ENCODE assay signal across 17 cellular contexts in genomic region chr1:193927550-193927949, GRCh38.
A peak's percentile ranks its signal among the peaks of the same experiment; 100 is the strongest.
DNase-seq lines count a peak whose midpoint lies in the region; ATAC-seq, FAIRE-seq and TF ChIP-seq lines count a peak whose summit lies in the region.
"Had no signal": no experiment of that assay in that cellular context is flagged by ENCODE, and none has a peak within 500 bp of the region (broad histone marks: within the 10 kb centered on the region; RNA-seq: fewer than 3 reads in every experiment).

No MANE protein-coding gene starts in this region.

- 46 to 57% (median 50%) methylated on average over 4 of the region's 4 CpGs for WGBS in heart left ventricle, 4 donors
- WGBS in H1 (ENCODE audit: extremely low coverage in 1 of 2, insufficient coverage in 1 of 2, insufficient read length in 1 of 2, insufficient replicate concordance in 2 of 2, low coverage in 1 of 2, low lambda C conversion rate in 2 of 2, missing lambda C conversion rate in 1 of 2), 2 experiments: 58% methylated on average over 4 of the region's 4 CpGs; no CpG with 5 or more reads in 1 of the 2 experiments
- 62 to 64% methylated on average over 4 of the region's 4 CpGs for WGBS in lower leg skin, 2 donors

- no peak overlapping the region for H3K14ac ChIP-seq in H1 (ENCODE audit: insufficient read length)

- no peaks in the 10 kb centered on the region for H3K23me2 ChIP-seq in H1 (ENCODE audit: low read depth, low read length)

- intact Hi-C loops in heart left ventricle (cut with DNase I): no loop called here
- intact Hi-C loops in Right ventricle myocardium superior (cut with DNase I): no loop called here
- intact Hi-C loops in lower leg skin (cut with DNase I; ENCODE audit: low total_unique reads): no loop called here

- H4K5ac ChIP-seq in H1 (ENCODE audit: insufficient read length, low read depth, low read length): no peak overlapping the region

- no peaks in the 10 kb centered on the region for H3K4me1 Mint-ChIP-seq in T-helper 2 cell treated with Interferon-gamma antibody and Interleukin-4, amounts not matched to agents 5 μg/mL and 100 μg/mL, for 36 hours (ENCODE audit: low read depth)
- H3K4me1 Mint-ChIP-seq: B cell had no signal

- H3K18ac ChIP-seq in H1 (ENCODE audit: extremely low read depth, low read length): no peak overlapping the region

- POLR2A ChIA-PET in H1 (lab: Charles Lee; ENCODE audit: partially characterized antibody): no interaction called here

- no peak for TF ChIP-seq CTCF in heart left ventricle (IDR thresholded peaks at IDR 0.05)
- TF ChIP-seq CTCF in NB4 (IDR thresholded peaks at IDR 0.05; ENCODE audit: low read depth, low read length): no peak
- no peak for TF ChIP-seq CTCF in H1 (IDR thresholded peaks at IDR 0.05; ENCODE audit: control extremely low read depth in 1 of 3, insufficient read depth in 1 of 3, low read depth in 1 of 3, low read length in 3 of 3)
- no peak for TF ChIP-seq CTCF in lower leg skin (IDR thresholded peaks at IDR 0.05)

- H3K36me3 ChIP-seq in heart left ventricle (no peaks in the 10 kb centered on the region), H1 (ENCODE audit: control insufficient read depth in 2 of 4, insufficient read depth in 4 of 4, low read length in 3 of 4) (no peaks in the 10 kb centered on the region)
- H3K36me3 ChIP-seq: SJSA1 had no signal

- H3K79me1 ChIP-seq in H1 (ENCODE audit: low read depth, low read length): no peaks in the 10 kb centered on the region

- H2BK120ac ChIP-seq in H1 (replicated peaks; ENCODE audit: low read depth, low read length): no peak overlapping the region

- H2AK5ac ChIP-seq in H1 (ENCODE audit: low read depth, low read length): no peak overlapping the region

- H3K23ac ChIP-seq in H1 (ENCODE audit: insufficient read length): no peak overlapping the region

- H3K4ac ChIP-seq in H1 (replicated peaks; ENCODE audit: insufficient read length, low read depth, low read length): no peak overlapping the region

- H2BK5ac ChIP-seq in H1 (ENCODE audit: low read depth, low read length): no peak overlapping the region

- peaks cover 11% of the 10 kb centered on the region for H3K9me3 Mint-ChIP-seq in T-helper 2 cell treated with Interferon-gamma antibody and Interleukin-4, amounts not matched to agents 5 μg/mL and 100 μg/mL, for 36 hours
- H3K9me3 Mint-ChIP-seq: CD4-positive, alpha-beta T cell had no signal

- H3K4me1 ChIP-seq in heart left ventricle: no peaks in the 10 kb centered on the region
- H3K4me1 ChIP-seq in H1 (replicated peaks in 1 of 4; ENCODE audit: control insufficient read depth in 3 of 4, insufficient read depth in 4 of 4, low read length in 3 of 4): peaks cover 0 to 11% (median 7%) of the 10 kb centered on the region in 4 experiments
- H3K4me1 ChIP-seq: SJSA1 had no signal

- H3K9me3 ChIP-seq in heart left ventricle: peaks cover 0 to 32% (median 10%) of the 10 kb centered on the region in 12 donors
- no peaks in the 10 kb centered on the region for H3K9me3 ChIP-seq in H1 (ENCODE audit: insufficient read depth in 2 of 2, low read depth in 1 of 2, low read length in 1 of 2)
- H3K9me3 ChIP-seq: SJSA1 had no signal

- H3K79me2 ChIP-seq in H1 (ENCODE audit: control insufficient read depth in 1 of 2, insufficient read depth in 2 of 2, low read length in 2 of 2): no peaks in the 10 kb centered on the region

- ATAC-seq in heart left ventricle (peak in 3 of 4 donors; percentile 14 to 55 (median 41)), Right ventricle myocardium superior (ENCODE audit: poor library complexity) (no peak), HG02973 (IDR thresholded peaks at IDR 0.05; ENCODE audit: unreplicated experiment) (no peak)

- H3K27ac Mint-ChIP-seq in T-helper 2 cell treated with Interferon-gamma antibody and Interleukin-4, amounts not matched to agents 5 μg/mL and 100 μg/mL, for 36 hours: no peak overlapping the region
- H3K27ac Mint-ChIP-seq: B cell; CD4-positive, alpha-beta T cell had no signal

- no peak for TF ChIP-seq RAD21 in H1 (IDR thresholded peaks at IDR 0.05 in 1 of 2, conservative IDR thresholded peaks at IDR 0.05 in 1 of 2; ENCODE audit: low read depth in 2 of 2, low read length in 2 of 2)

- no peaks in the 10 kb centered on the region for H4K20me1 ChIP-seq in H1 (replicated peaks in 1 of 2; ENCODE audit: control insufficient read depth in 1 of 2, insufficient read depth in 2 of 2, low read length in 2 of 2)

- DNase-seq in heart left ventricle (no peak), Right ventricle myocardium superior (no peak), NB4 (ENCODE audit: low read depth) (peak; percentile 2), H1 (ENCODE audit: low read depth in 1 of 2, low spot score in 2 of 2) (no peak), lower leg skin (ENCODE audit: low spot score in 2 of 2) (no peak)
- DNase-seq in T-helper 2 cell treated with Interferon-gamma antibody and Interleukin-4, amounts not matched to agents 5 μg/mL and 100 μg/mL, for 36 hours (ENCODE audit: low spot score): no peak
- DNase-seq: Calu3; CD4-positive, alpha-beta T cell; DND-41; KG1; NCI-H1092 treated with DMSO at 0.1 percent for 48 hours; NCI-H1694; SW 1271 had no signal

- no peak for FAIRE-seq in H1 (lab: Jason Lieb, UNC)
- FAIRE-seq: G401.6 had no signal

- H2BK20ac ChIP-seq in H1 (ENCODE audit: low read length): no peak overlapping the region

- H3K4me2 ChIP-seq in H1 (ENCODE audit: insufficient read depth in 1 of 2, low read depth in 2 of 2, low read length in 2 of 2): no peak overlapping the region

- CTCF ChIA-PET in H1 (lab: Charles Lee; ENCODE audit: partially characterized antibody): interaction anchor here (0.6 to 0.8 kb wide), 2 partner anchors 9 to 108 kb away, joined by 3 read pairs; no protein-coding TSS in a partner anchor

- H4K8ac ChIP-seq in H1 (ENCODE audit: extremely low read depth, insufficient read depth, low read length): no peak overlapping the region

- H2AFZ ChIP-seq in H1 (ENCODE audit: low read length): peak overlapping the region; percentile 36; the same call in 1 of the 2 replicates

- H2BK15ac ChIP-seq in H1 (ENCODE audit: low read length): no peak overlapping the region

- no peak overlapping the region for H3K4me3 ChIP-seq in heart left ventricle
- no peak overlapping the region for H3K4me3 ChIP-seq in NB4 (ENCODE audit: low read depth, low read length)
- no peak overlapping the region for H3K4me3 ChIP-seq in H1 (ENCODE audit: extremely low read depth in 1 of 4, insufficient read depth in 2 of 4, low read depth in 3 of 4, low read length in 4 of 4)
- H3K4me3 ChIP-seq in lower leg skin (ENCODE audit: low read depth, poor library complexity, severe bottlenecking): no peak overlapping the region
- H3K4me3 ChIP-seq: SJSA1 had no signal

- no peak overlapping the region for H3K4me3 Mint-ChIP-seq in T-helper 2 cell treated with Interferon-gamma antibody and Interleukin-4, amounts not matched to agents 5 μg/mL and 100 μg/mL, for 36 hours
- H3K4me3 Mint-ChIP-seq: B cell; CD4-positive, alpha-beta T cell had no signal

- H3K27me3 ChIP-seq in heart left ventricle (no peaks in the 10 kb centered on the region), H1 (replicated peaks in 1 of 4; ENCODE audit: control insufficient read depth in 3 of 4, extremely low read depth in 1 of 4, insufficient read depth in 3 of 4, low read length in 3 of 4) (no peaks in the 10 kb centered on the region)
- H3K27me3 ChIP-seq: SJSA1 had no signal

- no peak overlapping the region for H3K9ac ChIP-seq in H1 (replicated peaks in 1 of 4; ENCODE audit: extremely low read depth in 1 of 4, low read depth in 3 of 4, low read length in 3 of 4)

- H4K91ac ChIP-seq in H1 (replicated peaks; ENCODE audit: insufficient read length, low read length): no peak overlapping the region

- no peak for TF ChIP-seq POLR2A in heart left ventricle (IDR thresholded peaks at IDR 0.05)
- no peak for TF ChIP-seq POLR2A in NB4 (IDR thresholded peaks at IDR 0.05; ENCODE audit: extremely low read depth, insufficient read length)
- TF ChIP-seq POLR2A in H1 (IDR thresholded peaks at IDR 0.05; ENCODE audit: control extremely low read depth in 1 of 2, low read depth in 2 of 2, low read length in 2 of 2): no peak
- no peak for TF ChIP-seq POLR2A in lower leg skin (IDR thresholded peaks at IDR 0.05)

- H3K27ac ChIP-seq in heart left ventricle (peak overlapping the region in 3 of 12 donors; percentile 13 to 46 (median 29)), H1 (ENCODE audit: low read depth, low read length) (no peak overlapping the region)
- H3K27ac ChIP-seq: SJSA1 had no signal

- no peaks in the 10 kb centered on the region for H3K27me3 Mint-ChIP-seq in T-helper 2 cell treated with Interferon-gamma antibody and Interleukin-4, amounts not matched to agents 5 μg/mL and 100 μg/mL, for 36 hours (ENCODE audit: low read depth)
- H3K27me3 Mint-ChIP-seq: B cell; CD4-positive, alpha-beta T cell had no signal

- TF ChIP-seq EP300 in H1 (IDR thresholded peaks at IDR 0.05; ENCODE audit: borderline replicate concordance in 1 of 2, low read depth in 2 of 2, low read length in 2 of 2): no peak

- H2BK12ac ChIP-seq in H1 (ENCODE audit: low read depth, low read length): no peak overlapping the region

- H3K36me3 Mint-ChIP-seq in T-helper 2 cell treated with Interferon-gamma antibody and Interleukin-4, amounts not matched to agents 5 μg/mL and 100 μg/mL, for 36 hours (ENCODE audit: low read depth): peaks cover 1% of the 10 kb centered on the region

- H3K56ac ChIP-seq in H1 (replicated peaks; ENCODE audit: insufficient read length, low read depth, low read length): no peak overlapping the region

TF ChIP-seq in H1, 55 proteins besides CTCF, POLR2A, EP300 and RAD21 (continues in another document):
- TF ChIP-seq RFX5 (IDR thresholded peaks at IDR 0.05; ENCODE audit: borderline replicate concordance, low read depth, low read length) (no peak), BCL11A (IDR thresholded peaks at IDR 0.05; ENCODE audit: low read depth in 2 of 2, low read length in 2 of 2) (no peak), EGR1 (IDR thresholded peaks at IDR 0.05; ENCODE audit: borderline replicate concordance, low read depth, low read length) (no peak), POLR2AphosphoS5 (IDR thresholded peaks at IDR 0.05; ENCODE audit: low read depth, low read length) (no peak), KDM5A (IDR thresholded peaks at IDR 0.05; ENCODE audit: low read length) (no peak), RXRA (IDR thresholded peaks at IDR 0.05; ENCODE audit: insufficient read depth, low read depth, low read length) (no peak), TAF1 (IDR thresholded peaks at IDR 0.05; ENCODE audit: low read depth, low read length) (no peak), HDAC6 (IDR thresholded peaks at IDR 0.05; ENCODE audit: low read depth, low read length) (no peak), PHF8 (conservative IDR thresholded peaks at IDR 0.05; ENCODE audit: low read depth, low read length) (no peak), MAFK (IDR thresholded peaks at IDR 0.05; ENCODE audit: low read depth, low read length) (no peak), CTBP2 (IDR thresholded peaks at IDR 0.05; ENCODE audit: borderline replicate concordance, insufficient read depth, insufficient read length, low read length) (no peak), CHD1 (IDR thresholded peaks at IDR 0.05; ENCODE audit: low read depth, low read length) (no peak)

Comparison
In these comparisons a context has a peak if more than half of its experiments do, and no peak if none do; other contexts are left out.
1. ATAC-seq: peak in heart left ventricle (3 of 4); none in Right ventricle myocardium superior (single experiment) and HG02973 (single experiment).